ENCODE assay signal across 11 cellular contexts in the genomic region with DNA sequence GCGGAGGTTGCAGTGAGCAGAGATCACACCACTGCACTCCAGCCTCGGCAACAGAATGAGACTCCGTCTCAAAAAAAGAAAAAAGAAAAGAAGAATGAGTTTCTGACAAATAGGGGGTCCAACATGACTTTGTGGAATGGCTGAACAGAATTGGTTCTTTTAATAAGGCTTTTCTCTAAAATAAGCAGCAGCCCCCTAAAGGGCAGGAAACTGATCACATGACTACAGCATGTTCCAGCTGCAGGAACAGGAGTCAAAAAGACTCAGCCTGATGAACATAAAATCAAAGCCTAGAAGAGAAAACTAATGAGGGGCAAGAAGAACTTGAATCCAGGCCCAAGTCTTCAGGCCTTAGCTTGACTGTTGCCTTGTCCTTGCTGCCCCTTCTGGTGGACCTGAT.
"Had no signal": no experiment of that assay in that cellular context is flagged by ENCODE, and none has a peak within 500 bp of the region (broad histone marks: within the 10 kb centered on the region; RNA-seq: fewer than 3 reads in every experiment).

No MANE protein-coding gene starts in this region.

- H3K36me3 ChIP-seq: HAP-1 had no signal

- FAIRE-seq: H1, H54 had no signal

- H3K4me1 ChIP-seq: HAP-1 had no signal

- H3K9ac ChIP-seq: GM23248 had no signal

- H3K4me2 ChIP-seq: GM23338 had no signal

- ATAC-seq: GM23338, HCT116 had no signal

- H3K27ac ChIP-seq: GM23248 had no signal

- H3K4me3 ChIP-seq: GM23248, GM23338, HAP-1 had no signal

- H2AFZ ChIP-seq: GM23248, GM23338 had no signal

- H3K9me3 ChIP-seq: HAP-1 had no signal

- DNase-seq: GM23248, GOT3, H7, H9, HCEC 1CT, HFFc6 had no signal
